ENCODE assay signal across 18 cellular contexts in the genomic region with DNA sequence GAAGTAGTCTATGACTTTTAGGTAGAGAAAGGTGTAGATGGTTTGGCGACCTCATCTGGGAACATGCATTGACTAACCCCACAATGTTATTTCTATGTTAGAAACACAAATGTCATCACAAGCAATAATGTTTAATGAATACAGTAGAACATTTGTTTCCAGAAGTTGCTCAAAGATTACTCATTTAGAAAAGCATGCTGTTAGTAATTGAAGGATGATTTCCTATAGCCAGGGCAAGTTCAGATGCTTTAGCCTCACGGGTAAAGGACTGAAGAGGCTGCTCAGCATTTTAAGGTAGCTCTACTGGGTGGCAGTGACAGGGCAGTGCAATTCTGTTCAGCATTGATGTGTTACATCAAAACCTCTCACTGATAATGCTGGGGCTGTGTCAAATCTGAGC.
DNase-seq lines count a peak whose midpoint lies in the region; ATAC-seq, FAIRE-seq and TF ChIP-seq lines count a peak whose summit lies in the region.
"Had no signal": no experiment of that assay in that cellular context is flagged by ENCODE, and none has a peak within 500 bp of the region (broad histone marks: within the 10 kb centered on the region; RNA-seq: fewer than 3 reads in every experiment).

No MANE protein-coding gene starts in this region.

- no peak overlapping the region for H3K9ac ChIP-seq in GM23248

- no peak overlapping the region for H2AFZ ChIP-seq in GM23248

- no peaks in the 10 kb centered on the region for H3K9me2 ChIP-seq in GM23248 (ENCODE audit: insufficient read depth)

- H3K27me3 ChIP-seq in GM23248 (replicated peaks; ENCODE audit: insufficient read depth), result no peaks in the 10 kb centered on the region
- H3K27me3 ChIP-seq in bronchial epithelial cell (ENCODE audit: control insufficient read depth, insufficient read depth, low read length), result no peaks in the 10 kb centered on the region
- H3K27me3 ChIP-seq in foreskin keratinocyte, result no peaks in the 10 kb centered on the region

- H3K36me3 Mint-ChIP-seq in activated naive CD8-positive, alpha-beta T cell treated with anti-CD3 and anti-CD28 coated beads, Interleukin-2, amount 50 U/mL, for 24 hours (ENCODE audit: low read depth), result no peaks in the 10 kb centered on the region

- H3K9me3 ChIP-seq in GM23248 (ENCODE audit: low read depth), result no peaks in the 10 kb centered on the region

- WGBS in GM23248 (ENCODE audit: low coverage in 1 of 2, low lambda C conversion rate in 2 of 2, missing lambda C conversion rate in 2 of 2), 2 experiments, result 52% methylated on average over 2 of the region's 2 CpGs

- H3K27ac Mint-ChIP-seq in activated naive CD8-positive, alpha-beta T cell treated with anti-CD3 and anti-CD28 coated beads, Interleukin-2, amount 50 U/mL, for 24 hours, result no peak overlapping the region

- H4K20me1 ChIP-seq in GM23248 (ENCODE audit: insufficient read depth), result no peaks in the 10 kb centered on the region

- H3K4me3 ChIP-seq in GM23248 (no peak overlapping the region), bronchial epithelial cell (ENCODE audit: low read depth, low read length) (no peak overlapping the region)

- H3K27me3 Mint-ChIP-seq in activated naive CD8-positive, alpha-beta T cell treated with anti-CD3 and anti-CD28 coated beads, Interleukin-2, amount 50 U/mL, for 24 hours, result peaks cover 2% of the 10 kb centered on the region

- ATAC-seq in foreskin keratinocyte, result peak; percentile 48
- no peak for ATAC-seq in activated naive CD8-positive, alpha-beta T cell treated with anti-CD3 and anti-CD28 coated beads, Interleukin-2, amount 50 U/mL, for 24 hours

- no peak for FAIRE-seq in bronchial epithelial cell (lab: Jason Lieb, UNC)
- FAIRE-seq: GM12892, GM19239 had no signal

- H3K27ac ChIP-seq in GM23248, result peak overlapping the region; percentile 35
- H3K27ac ChIP-seq in foreskin keratinocyte, result no peak overlapping the region
- H3K27ac ChIP-seq: C4-2B, RWPE1 had no signal

- H3K4me1 ChIP-seq in GM23248 (ENCODE audit: insufficient read depth), result peaks cover 25% of the 10 kb centered on the region
- peaks cover 5% of the 10 kb centered on the region for H3K4me1 ChIP-seq in foreskin keratinocyte

- H3K79me2 ChIP-seq in GM23248 (ENCODE audit: insufficient read depth), result no peaks in the 10 kb centered on the region

- in situ Hi-C loops in GM23248 (cut with MboI), result no loop called here

- H3K4me2 ChIP-seq in GM23248 (ENCODE audit: unreplicated experiment), result peak overlapping the region; percentile 23

- no peak overlapping the region for H3K4me3 Mint-ChIP-seq in activated naive CD8-positive, alpha-beta T cell treated with anti-CD3 and anti-CD28 coated beads, Interleukin-2, amount 50 U/mL, for 24 hours

- H3K36me3 ChIP-seq in GM23248 (ENCODE audit: low read depth) (no peaks in the 10 kb centered on the region), bronchial epithelial cell (ENCODE audit: control insufficient read depth, insufficient read depth, low read length) (no peaks in the 10 kb centered on the region)

- peaks cover 8% of the 10 kb centered on the region for H3K9me3 Mint-ChIP-seq in activated naive CD8-positive, alpha-beta T cell treated with anti-CD3 and anti-CD28 coated beads, Interleukin-2, amount 50 U/mL, for 24 hours

- H3K4me1 Mint-ChIP-seq in activated naive CD8-positive, alpha-beta T cell treated with anti-CD3 and anti-CD28 coated beads, Interleukin-2, amount 50 U/mL, for 24 hours, result no peaks in the 10 kb centered on the region

- DNase-seq in GM23248 (peak; percentile 73), bronchial epithelial cell (ENCODE audit: low read depth) (peak; percentile 45), foreskin keratinocyte (peak; percentile 50 to 73), NCI-H2171 (lab: John Stamatoyannopoulos, UW) (no peak), dermis blood vessel endothelial cell (no peak)
- no peak for DNase-seq in activated CD4-positive, alpha-beta T cell treated with anti-CD3 and anti-CD28 coated beads, Interleukin-2, amount 50 U/mL, for 48 hours
- DNase-seq in activated naive CD8-positive, alpha-beta T cell treated with anti-CD3 and anti-CD28 coated beads, Interleukin-2, amount 50 U/mL, for 24 hours, result no peak
- DNase-seq: Calu3; KG1; NCI-H1048; NCI-H146; NCI-H226; NCI-H526; NK-92 treated with Interleukin-12 subunit alpha and Interleukin-12 subunit beta, amount 100 ng/mL, for 24 hours had no signal

- no peak for TF ChIP-seq CTCF in bronchial epithelial cell (IDR thresholded peaks at IDR 0.05; ENCODE audit: insufficient read depth, low read length, severe bottlenecking)
- TF ChIP-seq CTCF in foreskin keratinocyte (conservative IDR thresholded peaks at IDR 0.05), result no peak

- peaks cover 14% of the 10 kb centered on the region; the same call in 1 of the 2 replicates for H3F3A ChIP-seq in GM23248 (ENCODE audit: insufficient read depth)

Comparison
In these comparisons a context has a peak if more than half of its experiments do, and no peak if none do; other contexts are left out.
1. DNase-seq: peak in GM23248 (single experiment), bronchial epithelial cell (single experiment) and foreskin keratinocyte (2 of 2); none in activated CD4-positive, alpha-beta T cell treated with anti-CD3 and anti-CD28 coated beads, Interleukin-2, amount 50 U/mL, for 48 hours (0 of 2), activated naive CD8-positive, alpha-beta T cell treated with anti-CD3 and anti-CD28 coated beads, Interleukin-2, amount 50 U/mL, for 24 hours (single experiment), NCI-H2171 (single experiment) and dermis blood vessel endothelial cell (single experiment).